8 cellular contexts compared by ENCODE assay signal in the genomic region with DNA sequence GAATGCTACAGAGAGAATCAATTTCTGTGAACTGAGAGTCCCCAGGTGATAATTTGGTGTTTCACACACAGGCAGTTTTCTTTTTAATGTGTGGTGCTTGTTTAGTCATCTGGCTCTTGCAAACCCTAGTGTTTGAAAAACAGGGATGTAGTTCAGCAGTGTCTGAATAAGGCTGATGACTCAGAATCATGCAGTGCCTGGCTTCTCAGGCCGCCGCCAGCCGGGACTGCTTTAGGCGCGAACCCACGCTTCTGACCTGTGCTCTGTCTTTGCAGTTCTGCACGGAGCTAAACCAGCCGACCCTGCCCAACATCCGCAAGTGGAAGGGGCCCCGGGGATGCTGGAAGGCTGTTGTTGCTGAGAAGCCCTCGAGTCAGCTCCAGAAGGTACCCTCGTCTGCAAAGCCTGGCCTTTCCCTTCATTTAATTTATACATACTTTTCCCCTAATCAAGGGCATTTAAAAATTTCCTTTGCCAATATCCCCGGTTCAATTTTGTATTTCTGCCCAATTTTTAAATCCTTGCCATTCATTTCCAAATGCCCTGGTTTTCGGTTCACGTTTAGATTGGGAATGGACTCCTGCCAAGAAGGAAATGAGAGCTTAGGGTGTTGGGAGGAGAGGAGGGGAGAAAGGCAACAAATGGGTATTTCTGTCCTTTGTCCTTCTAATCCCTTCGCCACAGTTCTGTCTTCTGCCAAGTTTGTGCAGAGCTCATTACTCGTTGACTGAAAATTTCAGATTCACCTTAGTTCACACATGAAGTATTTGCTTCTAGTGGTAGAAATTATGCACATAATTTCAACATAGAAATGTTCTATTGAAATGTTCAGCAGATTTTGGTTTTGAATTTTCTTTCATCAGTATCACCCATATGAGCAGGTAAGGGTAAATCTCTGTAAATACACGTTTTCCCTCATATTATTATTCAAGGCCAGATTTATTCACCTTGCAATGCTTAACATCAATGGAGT.
DNase-seq lines count a peak whose midpoint lies in the region; ATAC-seq and TF ChIP-seq lines count a peak whose summit lies in the region.

No MANE protein-coding gene starts in this region.

- no peak for TF ChIP-seq POLR2A in right lobe of liver (IDR thresholded peaks at IDR 0.05)
- no peak for TF ChIP-seq POLR2A in tibial nerve (IDR thresholded peaks at IDR 0.05)

- peak in 1 of 2 donors; percentile 72 for TF ChIP-seq EP300 in tibial nerve (IDR thresholded peaks at IDR 0.05)

- intact Hi-C loops in right lobe of liver (cut with DNase I) = loop anchor here in 1 of 2 donors (10.0 kb wide), 1 partner anchor 126 kb away; a partner anchor contains a TSS

- peak; percentile 33 for ATAC-seq in HG02763 (IDR thresholded peaks at IDR 0.05; ENCODE audit: unreplicated experiment)
- ATAC-seq in right lobe of liver = peak; percentile 31 to 82 (median 44)

- in situ Hi-C loops in G401 (cut with HindIII; ENCODE audit: low sequenced_read_pairs) = no loop called here

- WGBS in right lobe of liver (ENCODE audit: insufficient coverage, low coverage, low lambda C conversion rate, missing lambda C conversion rate) = 31% methylated on average over 12 of the region's 18 CpGs
- WGBS in tibial nerve, 2 donors = 11 to 13% methylated on average over 18 of the region's 18 CpGs

- TF ChIP-seq CTCF in right lobe of liver (IDR thresholded peaks at IDR 0.05) (no peak), tibial nerve (IDR thresholded peaks at IDR 0.05) (peak in 1 of 5 experiments; percentile 23)

- peaks cover 26 to 47% of the 10 kb centered on the region in 2 donors for H3K4me1 ChIP-seq in duodenal mucosa (ENCODE audit: control insufficient read depth in 1 of 2, insufficient read depth in 2 of 2, low read length in 2 of 2)
- peaks cover 0 to 18% (median 4%) of the 10 kb centered on the region in 4 donors for H3K4me1 ChIP-seq in right lobe of liver
- peaks cover 0 to 50% (median 10%) of the 10 kb centered on the region in 4 donors for H3K4me1 ChIP-seq in tibial nerve

- H3K9me3 ChIP-seq in duodenal mucosa (ENCODE audit: control insufficient read depth in 1 of 2, low read length in 2 of 2) = no peaks in the 10 kb centered on the region
- no peaks in the 10 kb centered on the region for H3K9me3 ChIP-seq in right lobe of liver
- H3K9me3 ChIP-seq in tibial nerve = no peaks in the 10 kb centered on the region

- H3K27ac ChIP-seq in duodenal mucosa (ENCODE audit: low read depth, low read length) = no peak overlapping the region
- H3K27ac ChIP-seq in right lobe of liver = peak overlapping the region in 1 of 3 donors; percentile 57
- H3K27ac ChIP-seq in tibial nerve = peak overlapping the region in 2 of 4 donors; percentile 48 to 79

- H3K36me3 ChIP-seq in duodenal mucosa (ENCODE audit: control insufficient read depth in 1 of 2, insufficient read depth in 2 of 2, low read length in 2 of 2) (no peaks in the 10 kb centered on the region), right lobe of liver (no peaks in the 10 kb centered on the region), tibial nerve (no peaks in the 10 kb centered on the region)

- H3K27me3 ChIP-seq in duodenal mucosa (ENCODE audit: control insufficient read depth in 1 of 2, insufficient read depth in 2 of 2, low read length in 2 of 2) = no peaks in the 10 kb centered on the region
- H3K27me3 ChIP-seq in right lobe of liver = no peaks in the 10 kb centered on the region
- H3K27me3 ChIP-seq in tibial nerve = no peaks in the 10 kb centered on the region

- H3K9ac ChIP-seq in duodenal mucosa (ENCODE audit: low read depth in 1 of 2, low read length in 2 of 2) = no peak overlapping the region

- DNase-seq in G401 (ENCODE audit: low spot score) (peak; percentile 70), NOMO-1 (lab: John Stamatoyannopoulos, UW; ENCODE audit: unreplicated experiment in 2 of 2) (peak; percentile 61 to 80), right lobe of liver (peak in 2 of 3 donors; percentile 46 to 79), tibial nerve (ENCODE audit: low spot score in 2 of 2) (peak; percentile 48 to 65), mesenteric fat pad (ENCODE audit: low spot score) (no peak), germinal center (ENCODE audit: low spot score) (no peak)

- H3K4me3 ChIP-seq in duodenal mucosa (ENCODE audit: low read depth in 1 of 2, low read length in 2 of 2) (peak overlapping the region; percentile 25 to 46), right lobe of liver (no peak overlapping the region), tibial nerve (no peak overlapping the region)

Comparison
In these comparisons a context has a peak if more than half of its experiments do, and no peak if none do; other contexts are left out.
1. DNase-seq: peak in G401 (single experiment), NOMO-1 (2 of 2), right lobe of liver (2 of 3) and tibial nerve (2 of 2); none in mesenteric fat pad (single experiment) and germinal center (single experiment).
2. H3K4me3 ChIP-seq: peak in duodenal mucosa (2 of 2); none in right lobe of liver (0 of 3) and tibial nerve (0 of 4).